22 cellular contexts compared by ENCODE assay signal in genomic region chr19:58582985-58583384, GRCh38.
"Had no signal": no experiment of that assay in that cellular context is flagged by ENCODE, and none has a peak within 500 bp of the region (broad histone marks: within the 10 kb centered on the region; RNA-seq: fewer than 3 reads in every experiment).

No MANE protein-coding gene starts in this region.

- H3K4me3 Mint-ChIP-seq: activated CD4-positive, alpha-beta memory T cell treated with anti-CD3 and anti-CD28 coated beads, Interleukin-2, amount 10 ng/mL, durations not matched to agents 7 days and 5 days; activated CD4-positive, alpha-beta T cell treated with anti-CD3 and anti-CD28 coated beads for 36 hours; activated CD8-positive, alpha-beta memory T cell treated with anti-CD3 and anti-CD28 coated beads, Interleukin-2, amount 10 ng/mL, durations not matched to agents 7 days and 5 days; activated naive CD4-positive, alpha-beta T cell treated with anti-CD3 and anti-CD28 coated beads, Interleukin-2, amount 10 ng/mL, durations not matched to agents 7 days and 5 days; dendritic cell treated with granulocyte-macrophage colony-stimulating factor and Interleukin-4, amounts not matched to agents 40 ng/mL and 50 ng/mL, for 4 days; neural progenitor cell; stimulated activated effector memory CD8-positive, alpha-beta T cell treated with anti-CD3 and anti-CD28 coated beads, Interleukin-12 subunit alpha, Interleukin-12 subunit beta, amount 100 ng/mL, for 72 hours; T-helper 2 cell treated with Interferon-gamma antibody and Interleukin-4, amounts not matched to agents 5 μg/mL and 100 μg/mL, for 36 hours; type B pancreatic cell; WTC11 had no signal

- H3K4me2 ChIP-seq: neural progenitor cell had no signal

- H3K9ac ChIP-seq: neural progenitor cell had no signal

- ATAC-seq: activated CD4-positive, alpha-beta T cell treated with anti-CD3 and anti-CD28 coated beads for 36 hours; activated CD8-positive, alpha-beta memory T cell treated with anti-CD3 and anti-CD28 coated beads, Interleukin-2, amount 10 ng/mL, durations not matched to agents 7 days and 5 days; left lobe of liver; stimulated activated effector memory CD8-positive, alpha-beta T cell treated with anti-CD3 and anti-CD28 coated beads, Interleukin-12 subunit alpha, Interleukin-12 subunit beta, amount 100 ng/mL, for 72 hours; WTC11 had no signal

- H3K27me3 ChIP-seq: ascending aorta, breast epithelium, neural progenitor cell, sigmoid colon, testis had no signal

- H2AFZ ChIP-seq: neural progenitor cell had no signal

- H3K36me3 ChIP-seq: breast epithelium, neural progenitor cell had no signal

- H3K9me3 Mint-ChIP-seq: activated CD4-positive, alpha-beta memory T cell treated with anti-CD3 and anti-CD28 coated beads, Interleukin-2, amount 10 ng/mL, durations not matched to agents 7 days and 5 days; activated naive CD4-positive, alpha-beta T cell treated with anti-CD3 and anti-CD28 coated beads, Interleukin-2, amount 10 ng/mL, durations not matched to agents 7 days and 5 days; activated T-helper 2 cell treated with anti-CD3 and anti-CD28 coated beads, Interferon-gamma antibody, Interleukin-2, Interleukin-4, amounts not matched to agents 10 μg/mL and 5 μg/mL and 100 μg/mL, durations not matched to agents 14 hours and 24 hours and 36 hours; dendritic cell treated with granulocyte-macrophage colony-stimulating factor and Interleukin-4, amounts not matched to agents 40 ng/mL and 50 ng/mL, for 4 days; neural progenitor cell; stimulated activated effector memory CD8-positive, alpha-beta T cell treated with anti-CD3 and anti-CD28 coated beads, Interleukin-12 subunit alpha, Interleukin-12 subunit beta, amount 100 ng/mL, for 72 hours; T-helper 2 cell treated with Interferon-gamma antibody and Interleukin-4, amounts not matched to agents 5 μg/mL and 100 μg/mL, for 36 hours; type B pancreatic cell; WTC11 had no signal

- H3K27ac ChIP-seq: ascending aorta, breast epithelium, neural progenitor cell, sigmoid colon, testis had no signal

- H3K27ac Mint-ChIP-seq: activated CD4-positive, alpha-beta memory T cell treated with anti-CD3 and anti-CD28 coated beads, Interleukin-2, amount 10 ng/mL, durations not matched to agents 7 days and 5 days; activated CD4-positive, alpha-beta T cell treated with anti-CD3 and anti-CD28 coated beads for 36 hours; activated CD8-positive, alpha-beta memory T cell treated with anti-CD3 and anti-CD28 coated beads, Interleukin-2, amount 10 ng/mL, durations not matched to agents 7 days and 5 days; activated naive CD4-positive, alpha-beta T cell treated with anti-CD3 and anti-CD28 coated beads, Interleukin-2, amount 10 ng/mL, durations not matched to agents 7 days and 5 days; activated T-helper 2 cell treated with anti-CD3 and anti-CD28 coated beads, Interferon-gamma antibody, Interleukin-2, Interleukin-4, amounts not matched to agents 10 μg/mL and 5 μg/mL and 100 μg/mL, durations not matched to agents 14 hours and 24 hours and 36 hours; dendritic cell treated with granulocyte-macrophage colony-stimulating factor and Interleukin-4, amounts not matched to agents 40 ng/mL and 50 ng/mL, for 4 days; neural progenitor cell; stimulated activated effector memory CD8-positive, alpha-beta T cell treated with anti-CD3 and anti-CD28 coated beads, Interleukin-12 subunit alpha, Interleukin-12 subunit beta, amount 100 ng/mL, for 72 hours; T-helper 2 cell treated with Interferon-gamma antibody and Interleukin-4, amounts not matched to agents 5 μg/mL and 100 μg/mL, for 36 hours; type B pancreatic cell had no signal

- DNase-seq: activated CD4-positive, alpha-beta memory T cell treated with anti-CD3 and anti-CD28 coated beads, Interleukin-2, amount 10 ng/mL, durations not matched to agents 7 days and 5 days; activated CD4-positive, alpha-beta T cell treated with anti-CD3 and anti-CD28 coated beads for 36 hours; activated CD8-positive, alpha-beta memory T cell treated with anti-CD3 and anti-CD28 coated beads, Interleukin-2, amount 10 ng/mL, durations not matched to agents 7 days and 5 days; activated naive CD4-positive, alpha-beta T cell treated with anti-CD3 and anti-CD28 coated beads, Interleukin-2, amount 10 ng/mL, durations not matched to agents 7 days and 5 days; cerebellar nuclear complex; erythroblast; foreskin melanocyte; glutamatergic neuron; hypothalamus; mammary epithelial cell; sigmoid colon; testis had no signal

- H3K27me3 Mint-ChIP-seq: activated CD4-positive, alpha-beta memory T cell treated with anti-CD3 and anti-CD28 coated beads, Interleukin-2, amount 10 ng/mL, durations not matched to agents 7 days and 5 days; activated CD4-positive, alpha-beta T cell treated with anti-CD3 and anti-CD28 coated beads for 36 hours; activated CD8-positive, alpha-beta memory T cell treated with anti-CD3 and anti-CD28 coated beads, Interleukin-2, amount 10 ng/mL, durations not matched to agents 7 days and 5 days; activated naive CD4-positive, alpha-beta T cell treated with anti-CD3 and anti-CD28 coated beads, Interleukin-2, amount 10 ng/mL, durations not matched to agents 7 days and 5 days; dendritic cell treated with granulocyte-macrophage colony-stimulating factor and Interleukin-4, amounts not matched to agents 40 ng/mL and 50 ng/mL, for 4 days; type B pancreatic cell had no signal

- H3K4me1 ChIP-seq: breast epithelium, neural progenitor cell had no signal

- H3K4me3 ChIP-seq: ascending aorta, breast epithelium, neural progenitor cell, sigmoid colon had no signal

- H3K9me3 ChIP-seq: ascending aorta, breast epithelium, sigmoid colon, testis had no signal
